In genomic region chr6:156698239-156699016, GRCh38 we compare ENCODE assay signal across 10 cellular contexts.
DNase-seq lines count a peak whose midpoint lies in the region; ATAC-seq, FAIRE-seq and TF ChIP-seq lines count a peak whose summit lies in the region.
"Had no signal": no experiment of that assay in that cellular context is flagged by ENCODE, and none has a peak within 500 bp of the region (broad histone marks: within the 10 kb centered on the region; RNA-seq: fewer than 3 reads in every experiment).

No MANE protein-coding gene starts in this region.

- CTCF ChIA-PET in activated naive CD4-positive, alpha-beta T cell treated with anti-CD3 and anti-CD28 coated beads, Interleukin-2, amount 10 ng/mL, durations not matched to agents 7 days and 5 days (lab: Charles Lee), result no interaction called here

- H3K27ac Mint-ChIP-seq in astrocyte (ENCODE audit: unreplicated experiment), result no peak overlapping the region
- H3K27ac Mint-ChIP-seq in activated naive CD4-positive, alpha-beta T cell treated with anti-CD3 and anti-CD28 coated beads, Interleukin-2, amount 10 ng/mL, durations not matched to agents 7 days and 5 days, result no peak overlapping the region

- H3K4me1 Mint-ChIP-seq in astrocyte (ENCODE audit: low read depth, unreplicated experiment), result peaks cover 11% of the 10 kb centered on the region
- H3K4me1 Mint-ChIP-seq in activated naive CD4-positive, alpha-beta T cell treated with anti-CD3 and anti-CD28 coated beads, Interleukin-2, amount 10 ng/mL, durations not matched to agents 7 days and 5 days, result peaks cover 15% of the 10 kb centered on the region

- H3K27ac ChIP-seq in astrocyte (ENCODE audit: low read depth, low read length), result no peak overlapping the region
- no peak overlapping the region for H3K27ac ChIP-seq in prostate gland
- H3K27ac ChIP-seq: SJSA1 had no signal

- FAIRE-seq in GM18507 (lab: Jason Lieb, UNC), result peak; percentile 98
- FAIRE-seq in astrocyte (lab: Jason Lieb, UNC), result no peak

- H3K27me3 ChIP-seq in astrocyte (ENCODE audit: insufficient read depth, low read length) (peaks cover 2% of the 10 kb centered on the region), prostate gland (replicated peaks; ENCODE audit: insufficient read depth) (no peaks in the 10 kb centered on the region)
- H3K27me3 ChIP-seq: SJSA1 had no signal

- no peaks in the 10 kb centered on the region for H3K36me3 ChIP-seq in astrocyte (ENCODE audit: insufficient read depth, low read length)
- H3K36me3 ChIP-seq in prostate gland, result no peaks in the 10 kb centered on the region
- H3K36me3 ChIP-seq: SJSA1 had no signal

- H4K20me1 ChIP-seq in astrocyte (ENCODE audit: insufficient read depth, low read length), result no peaks in the 10 kb centered on the region

- H3K4me1 ChIP-seq in astrocyte (ENCODE audit: insufficient read depth, low read length), result peaks cover 10% of the 10 kb centered on the region
- no peaks in the 10 kb centered on the region for H3K4me1 ChIP-seq in prostate gland (replicated peaks)
- H3K4me1 ChIP-seq: SJSA1 had no signal

- no peaks in the 10 kb centered on the region for H3K27me3 Mint-ChIP-seq in astrocyte (ENCODE audit: low read depth, unreplicated experiment)
- peaks cover 22% of the 10 kb centered on the region for H3K27me3 Mint-ChIP-seq in activated naive CD4-positive, alpha-beta T cell treated with anti-CD3 and anti-CD28 coated beads, Interleukin-2, amount 10 ng/mL, durations not matched to agents 7 days and 5 days

- H3K9ac ChIP-seq in astrocyte (ENCODE audit: low read length), result no peak overlapping the region

- no peak for TF ChIP-seq CTCF in astrocyte (IDR thresholded peaks at IDR 0.05; ENCODE audit: insufficient read depth, low read depth, low read length)
- TF ChIP-seq CTCF in prostate gland (IDR thresholded peaks at IDR 0.05), result no peak

- peak; percentile 72 for ATAC-seq in GM21529 (IDR thresholded peaks at IDR 0.05; ENCODE audit: unreplicated experiment)
- ATAC-seq in HG03280 (IDR thresholded peaks at IDR 0.05; ENCODE audit: unreplicated experiment), result peak; percentile 91
- ATAC-seq: left ventricle myocardium superior had no signal

- no peak overlapping the region for H3K4me3 Mint-ChIP-seq in astrocyte (ENCODE audit: unreplicated experiment)
- H3K4me3 Mint-ChIP-seq in activated naive CD4-positive, alpha-beta T cell treated with anti-CD3 and anti-CD28 coated beads, Interleukin-2, amount 10 ng/mL, durations not matched to agents 7 days and 5 days, result no peak overlapping the region

- TF ChIP-seq POLR2A in prostate gland (IDR thresholded peaks at IDR 0.05), result no peak

- H3K4me2 ChIP-seq in astrocyte (ENCODE audit: low read length), result peak overlapping the region; percentile 73

- no peaks in the 10 kb centered on the region for H3K36me3 Mint-ChIP-seq in astrocyte (ENCODE audit: low read depth, unreplicated experiment)
- H3K36me3 Mint-ChIP-seq in activated naive CD4-positive, alpha-beta T cell treated with anti-CD3 and anti-CD28 coated beads, Interleukin-2, amount 10 ng/mL, durations not matched to agents 7 days and 5 days, result no peaks in the 10 kb centered on the region

- WGBS in prostate gland, result 87% methylated on average over 9 of the region's 9 CpGs

- peaks cover 2% of the 10 kb centered on the region for H3K9me3 Mint-ChIP-seq in astrocyte (ENCODE audit: unreplicated experiment)
- H3K9me3 Mint-ChIP-seq in activated naive CD4-positive, alpha-beta T cell treated with anti-CD3 and anti-CD28 coated beads, Interleukin-2, amount 10 ng/mL, durations not matched to agents 7 days and 5 days, result no peaks in the 10 kb centered on the region

- H3K9me3 ChIP-seq in astrocyte (ENCODE audit: insufficient read depth, low read depth, low read length) (no peaks in the 10 kb centered on the region), prostate gland (no peaks in the 10 kb centered on the region)
- H3K9me3 ChIP-seq: SJSA1 had no signal

- H2AFZ ChIP-seq in astrocyte (ENCODE audit: low read depth, low read length), result no peak overlapping the region

- intact Hi-C loops in prostate gland (cut with DNase I), result no loop called here

- H3K79me2 ChIP-seq in astrocyte (ENCODE audit: insufficient read depth, low read length), result no peaks in the 10 kb centered on the region

- DNase-seq in GM18507 (ENCODE audit: extremely low spot score, insufficient read length, low read depth), result no peak
- no peak for DNase-seq in astrocyte (ENCODE audit: low read depth)
- no peak for DNase-seq in prostate gland (ENCODE audit: low spot score)
- no peak for DNase-seq in NCI-H2227 treated with DMSO at 0.1 percent for 48 hours (lab: John Stamatoyannopoulos, UW)
- DNase-seq in activated naive CD4-positive, alpha-beta T cell treated with anti-CD3 and anti-CD28 coated beads, Interleukin-2, amount 10 ng/mL, durations not matched to agents 7 days and 5 days, result no peak
- DNase-seq in HuH-7 (ENCODE audit: low spot score), result no peak
- DNase-seq: left ventricle myocardium superior had no signal

- no peak overlapping the region for H3K4me3 ChIP-seq in astrocyte (ENCODE audit: insufficient read depth, low read depth, low read length)
- H3K4me3 ChIP-seq in prostate gland, result no peak overlapping the region
- H3K4me3 ChIP-seq: SJSA1 had no signal
